10 cellular contexts compared by ENCODE assay signal in the genomic region with DNA sequence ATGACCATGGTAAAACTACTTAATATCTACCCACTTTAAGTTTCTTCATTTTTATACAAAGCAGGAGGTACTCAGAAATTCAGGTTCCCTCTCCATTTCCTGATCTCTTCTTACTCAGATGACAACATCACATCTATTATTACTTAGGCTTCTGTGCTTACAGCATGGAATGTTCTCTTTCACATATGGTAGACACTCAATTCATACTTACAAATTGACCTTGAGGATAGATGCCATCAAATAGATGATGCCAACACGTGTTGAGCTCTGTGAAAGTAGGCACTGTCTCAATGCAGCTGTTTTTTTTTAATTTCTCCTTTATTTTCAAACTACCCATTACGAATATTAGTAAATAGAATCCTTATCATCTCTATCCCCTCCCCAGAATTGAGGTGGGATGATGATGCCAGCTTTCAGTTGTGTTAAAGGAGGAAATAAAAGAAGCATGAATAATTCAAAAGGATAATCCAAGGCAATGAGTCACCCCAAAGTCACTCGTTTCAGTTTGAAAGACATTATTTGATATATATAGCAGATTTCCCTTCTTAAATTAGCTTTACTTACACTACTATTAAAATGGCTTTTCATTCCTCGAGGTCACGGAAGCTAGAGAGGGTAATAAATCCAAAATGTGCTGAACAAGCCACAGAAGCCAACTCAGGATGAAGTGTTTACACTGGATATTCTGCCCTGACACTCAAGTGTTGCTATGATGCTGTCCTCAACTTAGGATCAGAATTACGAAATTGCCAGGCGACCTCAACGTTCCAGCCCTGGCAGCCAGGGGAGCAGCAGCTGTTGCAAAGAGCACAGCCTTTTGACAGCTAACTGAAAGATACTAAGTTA.
DNase-seq lines count a peak whose midpoint lies in the region; ATAC-seq and TF ChIP-seq lines count a peak whose summit lies in the region.
"Had no signal": no experiment of that assay in that cellular context is flagged by ENCODE, and none has a peak within 500 bp of the region (broad histone marks: within the 10 kb centered on the region; RNA-seq: fewer than 3 reads in every experiment).

No MANE protein-coding gene starts in this region.

- POLR2A ChIA-PET in SK-N-SH (lab: Yijun Ruan, JAX), result no interaction called here

- no peaks in the 10 kb centered on the region for H3K79me2 ChIP-seq in SK-N-SH (ENCODE audit: insufficient read depth)

- in situ Hi-C loops in G401 (cut with HindIII; ENCODE audit: low sequenced_read_pairs), result no loop called here

- no peaks in the 10 kb centered on the region for H3K27me3 ChIP-seq in SK-N-SH (ENCODE audit: insufficient read depth)

- H3K27ac ChIP-seq in SK-N-SH (ENCODE audit: low read depth in 2 of 2, low read length in 1 of 2), result peak overlapping the region in 1 of 2 experiments; percentile 64; a peak in 3 of 4 replicates
- H3K27ac ChIP-seq: skin epidermis had no signal

- peak overlapping the region; percentile 30; the same call in 1 of the 2 replicates for H3K4me2 ChIP-seq in SK-N-SH

- WGBS in SK-N-SH (ENCODE audit: low lambda C conversion rate), result 9% methylated on average over 8 of the region's 8 CpGs

- H3K9ac ChIP-seq in SK-N-SH, result no peak overlapping the region

- no peak overlapping the region for H2AFZ ChIP-seq in SK-N-SH (ENCODE audit: low read depth)

- no peak for TF ChIP-seq RAD21 in SK-N-SH (IDR thresholded peaks at IDR 0.05; ENCODE audit: low read length)

- peak in 1 of 2 experiments; percentile 54; a peak in 1 of 4 replicates for TF ChIP-seq EP300 in SK-N-SH (IDR thresholded peaks at IDR 0.05; ENCODE audit: borderline replicate concordance in 1 of 2, low read depth in 1 of 2, low read length in 1 of 2)

- H3F3A ChIP-seq in SK-N-SH (replicated peaks; ENCODE audit: insufficient read depth), result peaks cover 5% of the 10 kb centered on the region

- no peaks in the 10 kb centered on the region for H3K9me3 ChIP-seq in SK-N-SH
- H3K9me3 ChIP-seq: Caco-2 had no signal

- no peaks in the 10 kb centered on the region for H4K20me1 ChIP-seq in SK-N-SH (ENCODE audit: insufficient read depth)

- H3K36me3 ChIP-seq in SK-N-SH (replicated peaks in 1 of 2; ENCODE audit: control insufficient read depth in 1 of 2, insufficient read depth in 2 of 2, low read length in 1 of 2), result no peaks in the 10 kb centered on the region

- CTCF ChIA-PET in SK-N-SH (lab: Yijun Ruan, JAX), result interaction anchor here (0.6 kb wide), 2 partner anchors 10 to 427 kb away, joined by 3 to 4 read pairs; no protein-coding TSS in a partner anchor

- TF ChIP-seq CTCF in SK-N-SH (IDR thresholded peaks at IDR 0.05), result peak; percentile 18; the same call in 1 of the 2 replicates

- ATAC-seq in left cardiac atrium, result peak; percentile 72 to 86
- no peak for ATAC-seq in HG03342 (IDR thresholded peaks at IDR 0.05; ENCODE audit: unreplicated experiment)

- H3K4me3 ChIP-seq in SK-N-SH (ENCODE audit: low read depth in 2 of 2, low read length in 1 of 2), result no peak overlapping the region
- H3K4me3 ChIP-seq: skin epidermis had no signal

- H3K9me2 ChIP-seq in SK-N-SH, result no peaks in the 10 kb centered on the region

- DNase-seq in AG08396 (ENCODE audit: low spot score) (peak; percentile 21), HS-5 (ENCODE audit: low read depth) (peak; percentile 60), SK-N-SH (no peak), left cardiac atrium (peak; percentile 36), ecto neural progenitor cell (ENCODE audit: low spot score) (no peak), G401 (ENCODE audit: low spot score) (no peak)
- no peak for DNase-seq in stimulated activated CD4-positive, alpha-beta T cell treated with anti-CD3 and anti-CD28 coated beads, Interleukin-4, amount 100 ng/mL, for 1 hour
- DNase-seq: Caco-2 had no signal

- peaks cover 0 to 17% of the 10 kb centered on the region in 2 experiments; a peak in 2 of 4 replicates for H3K4me1 ChIP-seq in SK-N-SH (ENCODE audit: control insufficient read depth in 1 of 2, insufficient read depth in 2 of 2, low read depth in 1 of 2, low read length in 1 of 2)
- H3K4me1 ChIP-seq: Caco-2 had no signal

- intact Hi-C loops in left cardiac atrium (cut with DNase I), result no loop called here

TF ChIP-seq in SK-N-SH, 30 proteins besides CTCF, POLR2A, EP300 and RAD21:
- no peak for TF ChIP-seq NFIC (IDR thresholded peaks at IDR 0.05; ENCODE audit: borderline replicate concordance)
- TF ChIP-seq, protein P1, sequence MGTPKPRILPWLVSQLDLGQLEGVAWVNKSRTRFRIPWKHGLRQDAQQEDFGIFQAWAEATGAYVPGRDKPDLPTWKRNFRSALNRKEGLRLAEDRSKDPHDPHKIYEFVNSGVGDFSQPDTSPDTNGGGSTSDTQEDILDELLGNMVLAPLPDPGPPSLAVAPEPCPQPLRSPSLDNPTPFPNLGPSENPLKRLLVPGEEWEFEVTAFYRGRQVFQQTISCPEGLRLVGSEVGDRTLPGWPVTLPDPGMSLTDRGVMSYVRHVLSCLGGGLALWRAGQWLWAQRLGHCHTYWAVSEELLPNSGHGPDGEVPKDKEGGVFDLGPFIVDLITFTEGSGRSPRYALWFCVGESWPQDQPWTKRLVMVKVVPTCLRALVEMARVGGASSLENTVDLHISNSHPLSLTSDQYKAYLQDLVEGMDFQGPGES (IDR thresholded peaks at IDR 0.05; ENCODE audit: low read depth, low read length), result no peak
- TF ChIP-seq SMC3 (IDR thresholded peaks at IDR 0.05; ENCODE audit: low read depth, low read length), result no peak
- peak; percentile 81 for TF ChIP-seq MEF2A (IDR thresholded peaks at IDR 0.05; ENCODE audit: borderline replicate concordance, low read depth)
- no peak for TF ChIP-seq MAX (IDR thresholded peaks at IDR 0.05; ENCODE audit: low read depth)
- no peak for TF ChIP-seq EZH2phosphoT487 (IDR thresholded peaks at IDR 0.05; ENCODE audit: borderline replicate concordance, low read depth)
- 0 out of 2 replicates have a peak, but pooled peaks have one; percentile 22 for TF ChIP-seq RXRA (IDR thresholded peaks at IDR 0.05; ENCODE audit: borderline replicate concordance, low read depth)
- TF ChIP-seq, protein P2, sequence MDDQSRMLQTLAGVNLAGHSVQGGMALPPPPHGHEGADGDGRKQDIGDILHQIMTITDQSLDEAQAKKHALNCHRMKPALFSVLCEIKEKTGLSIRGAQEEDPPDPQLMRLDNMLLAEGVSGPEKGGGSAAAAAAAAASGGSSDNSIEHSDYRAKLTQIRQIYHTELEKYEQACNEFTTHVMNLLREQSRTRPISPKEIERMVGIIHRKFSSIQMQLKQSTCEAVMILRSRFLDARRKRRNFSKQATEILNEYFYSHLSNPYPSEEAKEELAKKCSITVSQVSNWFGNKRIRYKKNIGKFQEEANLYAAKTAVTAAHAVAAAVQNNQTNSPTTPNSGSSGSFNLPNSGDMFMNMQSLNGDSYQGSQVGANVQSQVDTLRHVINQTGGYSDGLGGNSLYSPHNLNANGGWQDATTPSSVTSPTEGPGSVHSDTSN (IDR thresholded peaks at IDR 0.05), result peak; percentile 56; the same call in 1 of the 2 replicates
- TF ChIP-seq TEAD4 (IDR thresholded peaks at IDR 0.05; ENCODE audit: borderline replicate concordance, insufficient read depth), result 0 out of 2 replicates have a peak, but pooled peaks have one; percentile 27
- TF ChIP-seq, protein P3, sequence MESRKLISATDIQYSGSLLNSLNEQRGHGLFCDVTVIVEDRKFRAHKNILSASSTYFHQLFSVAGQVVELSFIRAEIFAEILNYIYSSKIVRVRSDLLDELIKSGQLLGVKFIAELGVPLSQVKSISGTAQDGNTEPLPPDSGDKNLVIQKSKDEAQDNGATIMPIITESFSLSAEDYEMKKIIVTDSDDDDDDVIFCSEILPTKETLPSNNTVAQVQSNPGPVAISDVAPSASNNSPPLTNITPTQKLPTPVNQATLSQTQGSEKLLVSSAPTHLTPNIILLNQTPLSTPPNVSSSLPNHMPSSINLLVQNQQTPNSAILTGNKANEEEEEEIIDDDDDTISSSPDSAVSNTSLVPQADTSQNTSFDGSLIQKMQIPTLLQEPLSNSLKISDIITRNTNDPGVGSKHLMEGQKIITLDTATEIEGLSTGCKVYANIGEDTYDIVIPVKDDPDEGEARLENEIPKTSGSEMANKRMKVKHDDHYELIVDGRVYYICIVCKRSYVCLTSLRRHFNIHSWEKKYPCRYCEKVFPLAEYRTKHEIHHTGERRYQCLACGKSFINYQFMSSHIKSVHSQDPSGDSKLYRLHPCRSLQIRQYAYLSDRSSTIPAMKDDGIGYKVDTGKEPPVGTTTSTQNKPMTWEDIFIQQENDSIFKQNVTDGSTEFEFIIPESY (IDR thresholded peaks at IDR 0.05; ENCODE audit: borderline replicate concordance, low read depth), result no peak
- no peak for TF ChIP-seq GATA2 (CRISPR knock-in tag; IDR thresholded peaks at IDR 0.05)
- no peak for TF ChIP-seq NRF1 (IDR thresholded peaks at IDR 0.05; ENCODE audit: low read depth, low read length)
- TF ChIP-seq FOSL2 (IDR thresholded peaks at IDR 0.05; ENCODE audit: borderline replicate concordance, low read depth), result peak; percentile 66; the same call in 1 of the 2 replicates
- TF ChIP-seq RFX5 (IDR thresholded peaks at IDR 0.05; ENCODE audit: low read length), result no peak
- TF ChIP-seq YY1 (IDR thresholded peaks at IDR 0.05; ENCODE audit: low read depth), result no peak
- no peak for TF ChIP-seq CHD2 (IDR thresholded peaks at IDR 0.05; ENCODE audit: low read length, partially characterized antibody)
- TF ChIP-seq JUND (IDR thresholded peaks at IDR 0.05), result peak; percentile 69
- peak; percentile 52; the same call in 1 of the 2 replicates for TF ChIP-seq TCF12 (IDR thresholded peaks at IDR 0.05)
- TF ChIP-seq SIN3A (IDR thresholded peaks at IDR 0.05; ENCODE audit: borderline replicate concordance, low read depth, low read length), result no peak
- TF ChIP-seq, protein P4, sequence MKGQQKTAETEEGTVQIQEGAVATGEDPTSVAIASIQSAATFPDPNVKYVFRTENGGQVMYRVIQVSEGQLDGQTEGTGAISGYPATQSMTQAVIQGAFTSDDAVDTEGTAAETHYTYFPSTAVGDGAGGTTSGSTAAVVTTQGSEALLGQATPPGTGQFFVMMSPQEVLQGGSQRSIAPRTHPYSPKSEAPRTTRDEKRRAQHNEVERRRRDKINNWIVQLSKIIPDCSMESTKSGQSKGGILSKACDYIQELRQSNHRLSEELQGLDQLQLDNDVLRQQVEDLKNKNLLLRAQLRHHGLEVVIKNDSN (IDR thresholded peaks at IDR 0.05; ENCODE audit: borderline replicate concordance, low read depth), result no peak

Comparison
In these comparisons a context has a peak if more than half of its experiments do, and no peak if none do; other contexts are left out.
1. DNase-seq: peak in AG08396 (single experiment), HS-5 (single experiment) and left cardiac atrium (single experiment); none in SK-N-SH (single experiment), ecto neural progenitor cell (single experiment), G401 (single experiment) and stimulated activated CD4-positive, alpha-beta T cell treated with anti-CD3 and anti-CD28 coated beads, Interleukin-4, amount 100 ng/mL, for 1 hour (single experiment).